ENCODE assay signal across 9 cellular contexts in the genomic region with DNA sequence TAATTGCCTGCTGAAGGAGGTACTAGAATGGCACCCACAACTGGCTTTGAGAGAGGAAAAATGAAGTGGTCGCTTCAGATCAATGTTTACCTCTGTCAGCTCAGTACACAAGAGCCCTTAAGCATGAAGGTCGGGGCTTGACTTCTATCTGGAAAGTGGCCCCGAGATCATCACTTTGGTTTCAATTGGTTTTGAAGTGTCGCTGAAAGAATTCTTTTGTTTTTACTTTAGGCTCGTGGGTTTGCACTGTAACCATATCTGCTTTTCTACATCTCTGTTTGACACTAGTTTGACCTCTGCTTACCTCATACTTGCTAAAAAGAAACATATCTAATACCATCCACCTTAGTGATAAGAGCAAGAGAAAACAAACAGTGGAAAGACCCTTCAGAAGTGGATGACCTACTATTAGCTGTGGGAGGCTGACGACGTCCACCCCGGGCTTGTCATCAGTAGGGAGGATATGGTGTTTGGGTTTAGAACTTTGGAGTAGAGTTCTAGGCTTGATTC.
A peak's percentile ranks its signal among the peaks of the same experiment; 100 is the strongest.
DNase-seq lines count a peak whose midpoint lies in the region; ATAC-seq and TF ChIP-seq lines count a peak whose summit lies in the region.
"Had no signal": no experiment of that assay in that cellular context is flagged by ENCODE, and none has a peak within 500 bp of the region (broad histone marks: within the 10 kb centered on the region; RNA-seq: fewer than 3 reads in every experiment).

No MANE protein-coding gene starts in this region.

- TF ChIP-seq CTCF in type B pancreatic cell (conservative IDR thresholded peaks at IDR 0.05) (no peak), HFFc6 (IDR thresholded peaks at IDR 0.05) (no peak)

- peak; percentile 39 for DNase-seq in activated naive CD4-positive, alpha-beta T cell treated with Interleukin-2 at 50 U/mL for 16 hours
- no peak for DNase-seq in activated naive CD4-positive, alpha-beta T cell treated with anti-CD3 and anti-CD28 coated beads for 36 hours
- peak; percentile 12 for DNase-seq in activated T-cell treated with anti-CD3 and anti-CD28 coated beads, Interleukin-2, amount 50 U/mL, for 4 hours
- no peak for DNase-seq in stimulated activated naive B cell treated with anti-CD40 and anti-IgM and Interleukin-4, amounts not matched to agents 10 μg/mL and 1 μg/mL and 100 μg/mL, for 72 hours
- DNase-seq in type B pancreatic cell (ENCODE audit: extremely low spot score, unreplicated experiment), result no peak
- no peak for DNase-seq in HFFc6
- DNase-seq: NCI-H1092 treated with DMSO at 0.1 percent for 48 hours had no signal

- no peaks in the 10 kb centered on the region for H3K36me3 Mint-ChIP-seq in activated naive CD4-positive, alpha-beta T cell treated with anti-CD3 and anti-CD28 coated beads for 36 hours (ENCODE audit: low read depth)
- H3K36me3 Mint-ChIP-seq in activated T-cell treated with anti-CD3 and anti-CD28 coated beads, Interleukin-2, amount 50 U/mL, for 4 hours (ENCODE audit: insufficient read depth), result no peaks in the 10 kb centered on the region
- H3K36me3 Mint-ChIP-seq in stimulated activated naive B cell treated with anti-CD40 and anti-IgM and Interleukin-4, amounts not matched to agents 10 μg/mL and 1 μg/mL and 100 μg/mL, for 72 hours, result no peaks in the 10 kb centered on the region
- H3K36me3 Mint-ChIP-seq in type B pancreatic cell (no peaks in the 10 kb centered on the region), HFFc6 (ENCODE audit: low read depth) (peaks cover 8% of the 10 kb centered on the region; the same call in 1 of the 2 replicates)

- H3K9me3 Mint-ChIP-seq in activated naive CD4-positive, alpha-beta T cell treated with anti-CD3 and anti-CD28 coated beads for 36 hours, result peaks cover 4% of the 10 kb centered on the region
- H3K9me3 Mint-ChIP-seq in activated T-cell treated with anti-CD3 and anti-CD28 coated beads, Interleukin-2, amount 50 U/mL, for 4 hours, result no peaks in the 10 kb centered on the region
- peaks cover 0 to 2% of the 10 kb centered on the region in 2 donors for H3K9me3 Mint-ChIP-seq in stimulated activated naive B cell treated with anti-CD40 and anti-IgM and Interleukin-4, amounts not matched to agents 10 μg/mL and 1 μg/mL and 100 μg/mL, for 72 hours
- H3K9me3 Mint-ChIP-seq in type B pancreatic cell, result peaks cover 4% of the 10 kb centered on the region
- peaks cover 51% of the 10 kb centered on the region for H3K9me3 Mint-ChIP-seq in HFFc6

- no peak overlapping the region for H3K27ac Mint-ChIP-seq in activated naive CD4-positive, alpha-beta T cell treated with anti-CD3 and anti-CD28 coated beads for 36 hours
- H3K27ac Mint-ChIP-seq in stimulated activated naive B cell treated with anti-CD40 and anti-IgM and Interleukin-4, amounts not matched to agents 10 μg/mL and 1 μg/mL and 100 μg/mL, for 72 hours, result no peak overlapping the region
- H3K27ac Mint-ChIP-seq in type B pancreatic cell (no peak overlapping the region), HFFc6 (no peak overlapping the region)

- no peaks in the 10 kb centered on the region for H3K27me3 Mint-ChIP-seq in activated naive CD4-positive, alpha-beta T cell treated with anti-CD3 and anti-CD28 coated beads for 36 hours (ENCODE audit: low read depth)
- no peaks in the 10 kb centered on the region for H3K27me3 Mint-ChIP-seq in activated T-cell treated with anti-CD3 and anti-CD28 coated beads, Interleukin-2, amount 50 U/mL, for 4 hours (ENCODE audit: low read depth)
- H3K27me3 Mint-ChIP-seq in stimulated activated naive B cell treated with anti-CD40 and anti-IgM and Interleukin-4, amounts not matched to agents 10 μg/mL and 1 μg/mL and 100 μg/mL, for 72 hours, result peaks cover 0 to 4% of the 10 kb centered on the region in 2 donors
- H3K27me3 Mint-ChIP-seq in type B pancreatic cell (peaks cover 4% of the 10 kb centered on the region), HFFc6 (ENCODE audit: insufficient read depth) (no peaks in the 10 kb centered on the region)

- H3K4me1 Mint-ChIP-seq in activated naive CD4-positive, alpha-beta T cell treated with anti-CD3 and anti-CD28 coated beads for 36 hours (ENCODE audit: low read depth), result peaks cover 8% of the 10 kb centered on the region
- H3K4me1 Mint-ChIP-seq in activated T-cell treated with anti-CD3 and anti-CD28 coated beads, Interleukin-2, amount 50 U/mL, for 4 hours (ENCODE audit: low read depth), result peaks cover 32% of the 10 kb centered on the region
- H3K4me1 Mint-ChIP-seq in stimulated activated naive B cell treated with anti-CD40 and anti-IgM and Interleukin-4, amounts not matched to agents 10 μg/mL and 1 μg/mL and 100 μg/mL, for 72 hours, result peaks cover 4 to 5% of the 10 kb centered on the region in 2 donors
- H3K4me1 Mint-ChIP-seq in type B pancreatic cell (ENCODE audit: unreplicated experiment) (peaks cover 10% of the 10 kb centered on the region), HFFc6 (ENCODE audit: low read depth) (no peaks in the 10 kb centered on the region)

- CTCF ChIA-PET in activated naive CD4-positive, alpha-beta T cell treated with anti-CD3 and anti-CD28 coated beads for 36 hours (lab: Charles Lee), result no interaction called here

- peak; percentile 75 for ATAC-seq in HG03342 (IDR thresholded peaks at IDR 0.05; ENCODE audit: unreplicated experiment)
- peak; percentile 75 to 81 for ATAC-seq in activated T-cell treated with anti-CD3 and anti-CD28 coated beads, Interleukin-2, amount 50 U/mL, for 4 hours
- ATAC-seq in stimulated activated naive B cell treated with anti-CD40 and anti-IgM and Interleukin-4, amounts not matched to agents 10 μg/mL and 1 μg/mL and 100 μg/mL, for 72 hours (replicated peaks), result peak; percentile 58 to 81
- ATAC-seq in GM18873 (IDR thresholded peaks at IDR 0.05; ENCODE audit: low FRiP score, unreplicated experiment), result no peak

- H3K4me3 Mint-ChIP-seq in activated naive CD4-positive, alpha-beta T cell treated with anti-CD3 and anti-CD28 coated beads for 36 hours, result no peak overlapping the region
- peak overlapping the region; percentile 7 for H3K4me3 Mint-ChIP-seq in activated T-cell treated with anti-CD3 and anti-CD28 coated beads, Interleukin-2, amount 50 U/mL, for 4 hours
- H3K4me3 Mint-ChIP-seq in stimulated activated naive B cell treated with anti-CD40 and anti-IgM and Interleukin-4, amounts not matched to agents 10 μg/mL and 1 μg/mL and 100 μg/mL, for 72 hours, result no peak overlapping the region
- H3K4me3 Mint-ChIP-seq in type B pancreatic cell, result no peak overlapping the region
- H3K4me3 Mint-ChIP-seq in HFFc6, result no peak overlapping the region

- intact Hi-C loops in activated naive CD4-positive, alpha-beta T cell treated with anti-CD3 and anti-CD28 coated beads for 36 hours (cut with micrococcal nuclease), result no loop called here

Comparison
In these comparisons a context has a peak if more than half of its experiments do, and no peak if none do; other contexts are left out.
1. DNase-seq: peak in activated naive CD4-positive, alpha-beta T cell treated with Interleukin-2 at 50 U/mL for 16 hours (single experiment) and activated T-cell treated with anti-CD3 and anti-CD28 coated beads, Interleukin-2, amount 50 U/mL, for 4 hours (single experiment); none in activated naive CD4-positive, alpha-beta T cell treated with anti-CD3 and anti-CD28 coated beads for 36 hours (single experiment), stimulated activated naive B cell treated with anti-CD40 and anti-IgM and Interleukin-4, amounts not matched to agents 10 μg/mL and 1 μg/mL and 100 μg/mL, for 72 hours (single experiment), type B pancreatic cell (single experiment) and HFFc6 (single experiment).